ENCODE assay signal across 25 cellular contexts in genomic region chr16:84036982-84037425, GRCh38. TPM values are rescaled to one million over a fixed set of nuclear protein-coding genes. Genes with fewer than 3 reads are reported as not detected.
DNase-seq lines count a peak whose midpoint lies in the region; ATAC-seq, FAIRE-seq and TF ChIP-seq lines count a peak whose summit lies in the region.
"Had no signal": no experiment of that assay in that cellular context is flagged by ENCODE, and none has a peak within 500 bp of the region (broad histone marks: within the 10 kb centered on the region; RNA-seq: fewer than 3 reads in every experiment).

No MANE protein-coding gene starts in this region.

- H3K36me3 ChIP-seq in HepG2 (replicated peaks in 1 of 2; ENCODE audit: control insufficient read depth in 1 of 2, insufficient read depth in 2 of 2, low read length in 2 of 2) (no peaks in the 10 kb centered on the region), right lobe of liver (no peaks in the 10 kb centered on the region), osteoblast (ENCODE audit: insufficient read depth, low read length) (no peaks in the 10 kb centered on the region), testis (ENCODE audit: low read depth, missing control alignments) (no peaks in the 10 kb centered on the region)
- H3K36me3 ChIP-seq: MG63 had no signal

- H3K27ac ChIP-seq in HepG2 (ENCODE audit: extremely low read length, insufficient read depth, low read length) (no peak overlapping the region), right lobe of liver (no peak overlapping the region), osteoblast (ENCODE audit: low read depth, low read length) (no peak overlapping the region), testis (no peak overlapping the region)
- H3K27ac ChIP-seq: SK-N-MC had no signal

- H3K4me3 ChIP-seq in HepG2 (replicated peaks in 1 of 3; ENCODE audit: insufficient read depth in 1 of 3, low read depth in 2 of 3, low read length in 3 of 3) (no peak overlapping the region), right lobe of liver (no peak overlapping the region), osteoblast (ENCODE audit: insufficient read depth, low read length) (no peak overlapping the region), testis (no peak overlapping the region)
- H3K4me3 ChIP-seq: GM23338, MG63, SK-N-MC had no signal

- no peaks in the 10 kb centered on the region for H3K9me3 ChIP-seq in HepG2 (ENCODE audit: low read length)
- no peaks in the 10 kb centered on the region for H3K9me3 ChIP-seq in right lobe of liver
- peaks cover 9% of the 10 kb centered on the region for H3K9me3 ChIP-seq in osteoblast (ENCODE audit: low read depth, low read length)
- no peaks in the 10 kb centered on the region for H3K9me3 ChIP-seq in testis
- H3K9me3 ChIP-seq: MG63 had no signal

- in situ Hi-C loops in HepG2 (cut with HindIII; ENCODE audit: extremely low pct_ligation_motif_present, low pct_unique_long_range_greater_than_20kb), result no loop called here

- H2AFZ ChIP-seq in HepG2 (ENCODE audit: low read length) (no peak overlapping the region), osteoblast (ENCODE audit: low read length) (no peak overlapping the region)
- H2AFZ ChIP-seq: GM23338 had no signal

- FAIRE-seq in HepG2 (lab: Jason Lieb, UNC), result no peak
- FAIRE-seq: GM12891 had no signal

- H3K27me3 ChIP-seq in HepG2 (ENCODE audit: control insufficient read depth in 1 of 2, insufficient read depth in 2 of 2, low read length in 2 of 2) (peaks cover 3 to 43% of the 10 kb centered on the region in 2 experiments; a peak in 3 of 5 replicates), right lobe of liver (no peaks in the 10 kb centered on the region), osteoblast (ENCODE audit: insufficient read depth, low read length) (peaks cover 28% of the 10 kb centered on the region), testis (no peaks in the 10 kb centered on the region)
- H3K27me3 ChIP-seq: MG63 had no signal

- TF ChIP-seq CTCF in HepG2 (CRISPR knock-in tag; IDR thresholded peaks at IDR 0.05) (no peak), right lobe of liver (IDR thresholded peaks at IDR 0.05) (no peak), osteoblast (IDR thresholded peaks at IDR 0.05; ENCODE audit: extremely low read depth, low read depth, low read length) (no peak), testis (IDR thresholded peaks at IDR 0.05) (no peak)

- no peaks in the 10 kb centered on the region for H4K20me1 ChIP-seq in HepG2 (ENCODE audit: insufficient read depth, low read length)
- no peaks in the 10 kb centered on the region for H4K20me1 ChIP-seq in osteoblast (ENCODE audit: insufficient read depth, low read length)

- intact Hi-C loops in HepG2 (cut with micrococcal nuclease; ENCODE audit: unreplicated experiment), result no loop called here
- intact Hi-C loops in right lobe of liver (cut with DNase I), result no loop called here
- intact Hi-C loops in testis (cut with DNase I; ENCODE audit: low total_unique reads), result no loop called here

- no peak for TF ChIP-seq RAD21 in HepG2 (CRISPR knock-in tag; IDR thresholded peaks at IDR 0.05)

- H3K4me2 ChIP-seq in HepG2 (ENCODE audit: low read depth, low read length) (no peak overlapping the region), osteoblast (ENCODE audit: insufficient read depth, low read length) (no peak overlapping the region)
- H3K4me2 ChIP-seq: GM23338 had no signal

- CTCF ChIA-PET in HepG2 (lab: Yijun Ruan, JAX; ENCODE audit: low intra/inter-chr PET ratio, low total read pairs), result no interaction called here

- no peak for TF ChIP-seq POLR2A in HepG2 (IDR thresholded peaks at IDR 0.05; ENCODE audit: insufficient read depth in 1 of 2, low read depth in 2 of 2, low read length in 2 of 2)
- TF ChIP-seq POLR2A in right lobe of liver (IDR thresholded peaks at IDR 0.05), result no peak
- TF ChIP-seq POLR2A in testis (IDR thresholded peaks at IDR 0.05), result no peak

- H3K79me2 ChIP-seq in HepG2 (ENCODE audit: insufficient read depth, low read length), result no peaks in the 10 kb centered on the region
- H3K79me2 ChIP-seq in osteoblast (ENCODE audit: insufficient read depth, low read length), result no peaks in the 10 kb centered on the region

- no peak for TF ChIP-seq EP300 in HepG2 (IDR thresholded peaks at IDR 0.05; ENCODE audit: low read depth in 2 of 2, low read length in 2 of 2)
- TF ChIP-seq EP300 in HepG2 (CRISPR knock-in tag; IDR thresholded peaks at IDR 0.05; ENCODE audit: borderline replicate concordance), result no peak

- H3K4me1 ChIP-seq in HepG2 (ENCODE audit: insufficient read depth, low read length) (no peaks in the 10 kb centered on the region), right lobe of liver (no peaks in the 10 kb centered on the region), osteoblast (ENCODE audit: insufficient read depth, low read length) (no peaks in the 10 kb centered on the region), testis (no peaks in the 10 kb centered on the region)

- no peak overlapping the region for H3K9ac ChIP-seq in HepG2 (ENCODE audit: insufficient read depth, low read depth, low read length)

- 58% methylated on average over 8 of the region's 8 CpGs for WGBS in HepG2 (ENCODE audit: low lambda C conversion rate)
- 90% methylated on average over 5 of the region's 8 CpGs for WGBS in right lobe of liver (ENCODE audit: insufficient coverage, low coverage, low lambda C conversion rate, missing lambda C conversion rate)
- WGBS in testis, 2 donors, result 87 to 88% methylated on average over 8 of the region's 8 CpGs

- ATAC-seq in HepG2 (no peak), right lobe of liver (no peak), GM19324 (IDR thresholded peaks at IDR 0.05; ENCODE audit: low FRiP score, unreplicated experiment) (no peak)
- ATAC-seq: GM23338, HCT116 had no signal

- POLR2A ChIA-PET in HepG2 (lab: Yijun Ruan, JAX), result no interaction called here

- no peak for DNase-seq in HepG2 (ENCODE audit: low spot score)
- no peak for DNase-seq in right lobe of liver
- DNase-seq in NCI-H2107 treated with DMSO at 0.1 percent for 48 hours (lab: John Stamatoyannopoulos, UW; ENCODE audit: unreplicated experiment), result peak; percentile 82
- peak; percentile 81 for DNase-seq in NCI-H69 (lab: John Stamatoyannopoulos, UW)
- DNase-seq in osteoblast (ENCODE audit: insufficient read length, low spot score, missing footprints), result peak; percentile 35
- no peak for DNase-seq in testis
- no peak for DNase-seq in nucleus accumbens (lab: John Stamatoyannopoulos, UW)
- DNase-seq: CD4-positive, CD25-positive, alpha-beta regulatory T cell; DMS79 treated with DMSO at 0.1 percent for 48 hours; Kasumi-1; MG63; NCI-H1436; NCI-H187 treated with DMSO at 0.1 percent for 48 hours; NCI-H226; NCI-H510A treated with DMSO at 0.1 percent for 48 hours; NCI-H82; SHP77 treated with DMSO at 0.1 percent for 48 hours; T-helper 2 cell had no signal

- no TSS peak for BruUV-seq in HepG2 (replicated peaks; lab: Mats Ljungman, UMichigan)

TF ChIP-seq in HepG2, 621 proteins besides CTCF, POLR2A, EP300 and RAD21:
- no peak for TF ChIP-seq ZNF7 (CRISPR knock-in tag; IDR thresholded peaks at IDR 0.05)
- TF ChIP-seq ZNF629 (CRISPR knock-in tag; conservative IDR thresholded peaks at IDR 0.05), result 0 out of 2 replicates have a peak, but pooled peaks have one; percentile 32

RNA-seq across cellular contexts. Expression of gene SLC38A8, which starts 5.6 kb away (rescaled TPM):
- total RNA-seq in HepG2 (2016; rRNA removed; fragmentation: Illumina TruSeq; extraction: Trizol) (0.24 TPM in 1 of 2 replicates, not detected in the other), right lobe of liver (not detected), osteoblast (not detected in 2 replicates), testis (under 1 TPM; 0.39 to 0.43 TPM)
- not detected in 2 replicates for total RNA-seq in HepG2 (2016; cell fraction: cytosol; rRNA removed; fragmentation: Illumina TruSeq; extraction: Trizol; ENCODE audit: low read depth)
- not detected in 2 replicates for total RNA-seq in HepG2 (2016; cell fraction: insoluble cytoplasmic fraction; rRNA removed; fragmentation: Illumina TruSeq; extraction: Trizol)
- total RNA-seq in HepG2 (2016; cell fraction: membrane; rRNA removed; fragmentation: Illumina TruSeq; extraction: Trizol), result 0.31 TPM in 1 of 2 replicates, not detected in the other
- total RNA-seq in HepG2 (2016; cell fraction: nucleus; rRNA removed; fragmentation: Illumina TruSeq; extraction: Trizol), result not detected in 2 replicates
- polyA plus RNA-seq in HepG2 (2011; rRNA removed) (0.37 and 0.61 TPM in 2 replicates), testis (ENCODE audit: insufficient read depth, low read depth, low replicate concordance) (0.33 TPM)
- polyA plus RNA-seq in HepG2 (2011; cell fraction: cytosol; rRNA removed), result 0.30 and 0.38 TPM in 2 replicates
- polyA plus RNA-seq in HepG2 (2011; cell fraction: nucleus; rRNA removed), result 0.16 and 0.71 TPM in 2 replicates
- polyA plus RNA-seq in HepG2 (2012), result 0.13 TPM in 1 of 2 replicates, not detected in the other
- not detected in 2 replicates for polyA plus RNA-seq in HepG2 (2016; cell fraction: cytosol; fragmentation: Illumina TruSeq; extraction: Trizol; ENCODE audit: low read depth)
- not detected in 2 replicates for polyA plus RNA-seq in HepG2 (2016; cell fraction: insoluble cytoplasmic fraction; fragmentation: Illumina TruSeq; extraction: Trizol; ENCODE audit: low read depth)
- not detected in 2 replicates for polyA plus RNA-seq in HepG2 (2016; cell fraction: membrane; fragmentation: Illumina TruSeq; extraction: Trizol; ENCODE audit: low read depth)
- not detected in 2 replicates for polyA plus RNA-seq in HepG2 (2016; cell fraction: nucleus; fragmentation: Illumina TruSeq; extraction: Trizol; ENCODE audit: insufficient read depth, low read depth)
- 0.36 TPM in 1 of 2 replicates, not detected in the other for polyA minus RNA-seq in HepG2 (2011; rRNA and poly(A)+ RNA removed; ENCODE audit: low replicate concordance)
- polyA minus RNA-seq in HepG2 (2011; cell fraction: cytosol; rRNA and poly(A)+ RNA removed), result not detected in 2 replicates
- polyA minus RNA-seq in HepG2 (2011; cell fraction: nucleus; rRNA and poly(A)+ RNA removed), result not detected in 2 replicates
- total RNA-seq: CD4-positive, CD25-positive, alpha-beta regulatory T cell; GM23338; RPMI7951 had no signal
- polyA plus RNA-seq: BJ; CD4-positive, CD25-positive, alpha-beta regulatory T cell; GM23338 had no signal

Comparison
In these comparisons a context has a peak if more than half of its experiments do, and no peak if none do; other contexts are left out.
1. DNase-seq: peak in NCI-H2107 treated with DMSO at 0.1 percent for 48 hours (single experiment), NCI-H69 (single experiment) and osteoblast (single experiment); none in HepG2 (single experiment), right lobe of liver (0 of 3), testis (single experiment) and nucleus accumbens (0 of 56).